23 cellular contexts compared by ENCODE assay signal in genomic region chr4:148161601-148162000, GRCh38.
"Had no signal": no experiment of that assay in that cellular context is flagged by ENCODE, and none has a peak within 500 bp of the region (broad histone marks: within the 10 kb centered on the region; RNA-seq: fewer than 3 reads in every experiment).

No MANE protein-coding gene starts in this region.

- H3K9me3 ChIP-seq: esophagus squamous epithelium, gastroesophageal sphincter had no signal

- H3K36me3 Mint-ChIP-seq: activated CD4-positive, alpha-beta memory T cell treated with anti-CD3 and anti-CD28 coated beads for 36 hours had no signal

- H3K4me1 Mint-ChIP-seq: activated CD4-positive, alpha-beta T cell treated with anti-CD3 and anti-CD28 coated beads for 36 hours; activated CD4-positive, alpha-beta T cell treated with anti-CD3 and anti-CD28 coated beads, Interleukin-2, amount 10 ng/mL, durations not matched to agents 24 days and 14 days had no signal

- H3K36me3 ChIP-seq: brain microvascular endothelial cell, esophagus squamous epithelium, gastroesophageal sphincter had no signal

- H3K27ac Mint-ChIP-seq: activated CD4-positive, alpha-beta memory T cell treated with anti-CD3 and anti-CD28 coated beads for 36 hours; activated CD4-positive, alpha-beta T cell treated with anti-CD3 and anti-CD28 coated beads for 36 hours; activated CD4-positive, alpha-beta T cell treated with anti-CD3 and anti-CD28 coated beads, Interleukin-2, amount 10 ng/mL, durations not matched to agents 24 days and 14 days had no signal

- H3K27ac ChIP-seq: brain microvascular endothelial cell, esophagus squamous epithelium, gastroesophageal sphincter had no signal

- H3K27me3 Mint-ChIP-seq: activated CD4-positive, alpha-beta memory T cell treated with anti-CD3 and anti-CD28 coated beads for 36 hours; activated CD4-positive, alpha-beta T cell treated with anti-CD3 and anti-CD28 coated beads for 36 hours; activated CD4-positive, alpha-beta T cell treated with anti-CD3 and anti-CD28 coated beads, Interleukin-2, amount 10 ng/mL, durations not matched to agents 24 days and 14 days; activated naive CD8-positive, alpha-beta T cell; activated T-helper 17 cell treated with anti-CD3 and anti-CD28 coated beads, Interleukin-2, amount 50 U/mL, for 72 hours had no signal

- H3K4me3 Mint-ChIP-seq: activated CD4-positive, alpha-beta memory T cell treated with anti-CD3 and anti-CD28 coated beads for 36 hours; activated CD4-positive, alpha-beta T cell treated with anti-CD3 and anti-CD28 coated beads for 36 hours; activated CD4-positive, alpha-beta T cell treated with anti-CD3 and anti-CD28 coated beads, Interleukin-2, amount 10 ng/mL, durations not matched to agents 24 days and 14 days; activated naive CD8-positive, alpha-beta T cell; activated T-cell treated with anti-CD3 and anti-CD28 coated beads, Interleukin-2, amount 50 U/mL, for 4 hours; activated T-helper 17 cell treated with anti-CD3 and anti-CD28 coated beads, Interleukin-2, amount 50 U/mL, for 72 hours had no signal

- H3K4me3 ChIP-seq: esophagus squamous epithelium, gastroesophageal sphincter had no signal

- DNase-seq: activated CD4-positive, alpha-beta memory T cell treated with anti-CD3 and anti-CD28 coated beads for 36 hours; activated CD4-positive, alpha-beta T cell treated with anti-CD3 and anti-CD28 coated beads for 36 hours; activated CD4-positive, alpha-beta T cell treated with anti-CD3 and anti-CD28 coated beads, Interleukin-2, amount 10 ng/mL, durations not matched to agents 24 days and 14 days; activated CD4-positive, CD25-positive, alpha-beta regulatory T cell; activated CD4-positive, CD25-positive, alpha-beta regulatory T cell treated with anti-CD3 and anti-CD28 coated beads, Interleukin-2, amount 50 U/mL, for 72 hours; activated CD8-positive, alpha-beta memory T cell treated with anti-CD3 and anti-CD28 coated beads, Interleukin-2, amount 50 U/mL, for 48 hours; activated effector memory CD4-positive, alpha-beta T cell treated with Interleukin-2 at 50 U/mL for 16 hours; activated gamma-delta T cell treated with Interleukin-2 at 50 U/mL for 16 hours; activated naive CD4-positive, alpha-beta T cell treated with anti-CD3 and anti-CD28 coated beads, Interleukin-2, amount 50 U/mL, for 16 hours; activated naive CD4-positive, alpha-beta T cell treated with Interleukin-2 at 50 U/mL for 16 hours; activated T-cell treated with anti-CD3 and anti-CD28 coated beads for 4 hours; activated T-cell treated with anti-CD3 and anti-CD28 coated beads, Interleukin-2, amount 50 U/mL, for 4 hours; amniotic stem cell; anterior cingulate cortex; brain microvascular endothelial cell; caudate nucleus; effector CD8-positive, alpha-beta T cell; esophagus squamous epithelium; foreskin melanocyte; T-helper 2 cell had no signal

- ATAC-seq: activated CD4-positive, alpha-beta T cell treated with anti-CD3 and anti-CD28 coated beads for 36 hours; activated T-cell treated with anti-CD3 and anti-CD28 coated beads, Interleukin-2, amount 50 U/mL, for 4 hours; activated T-helper 17 cell treated with anti-CD3 and anti-CD28 coated beads, Interleukin-2, amount 50 U/mL, for 72 hours; gastroesophageal sphincter had no signal

- H3K27me3 ChIP-seq: brain microvascular endothelial cell, esophagus squamous epithelium, gastroesophageal sphincter had no signal

- H3K9me3 Mint-ChIP-seq: activated CD4-positive, alpha-beta T cell treated with anti-CD3 and anti-CD28 coated beads, Interleukin-2, amount 10 ng/mL, durations not matched to agents 24 days and 14 days; activated T-cell treated with anti-CD3 and anti-CD28 coated beads, Interleukin-2, amount 50 U/mL, for 4 hours; activated T-helper 17 cell treated with anti-CD3 and anti-CD28 coated beads, Interleukin-2, amount 50 U/mL, for 72 hours had no signal
